ENCODE assay signal across 1 cellular context in the genomic region with DNA sequence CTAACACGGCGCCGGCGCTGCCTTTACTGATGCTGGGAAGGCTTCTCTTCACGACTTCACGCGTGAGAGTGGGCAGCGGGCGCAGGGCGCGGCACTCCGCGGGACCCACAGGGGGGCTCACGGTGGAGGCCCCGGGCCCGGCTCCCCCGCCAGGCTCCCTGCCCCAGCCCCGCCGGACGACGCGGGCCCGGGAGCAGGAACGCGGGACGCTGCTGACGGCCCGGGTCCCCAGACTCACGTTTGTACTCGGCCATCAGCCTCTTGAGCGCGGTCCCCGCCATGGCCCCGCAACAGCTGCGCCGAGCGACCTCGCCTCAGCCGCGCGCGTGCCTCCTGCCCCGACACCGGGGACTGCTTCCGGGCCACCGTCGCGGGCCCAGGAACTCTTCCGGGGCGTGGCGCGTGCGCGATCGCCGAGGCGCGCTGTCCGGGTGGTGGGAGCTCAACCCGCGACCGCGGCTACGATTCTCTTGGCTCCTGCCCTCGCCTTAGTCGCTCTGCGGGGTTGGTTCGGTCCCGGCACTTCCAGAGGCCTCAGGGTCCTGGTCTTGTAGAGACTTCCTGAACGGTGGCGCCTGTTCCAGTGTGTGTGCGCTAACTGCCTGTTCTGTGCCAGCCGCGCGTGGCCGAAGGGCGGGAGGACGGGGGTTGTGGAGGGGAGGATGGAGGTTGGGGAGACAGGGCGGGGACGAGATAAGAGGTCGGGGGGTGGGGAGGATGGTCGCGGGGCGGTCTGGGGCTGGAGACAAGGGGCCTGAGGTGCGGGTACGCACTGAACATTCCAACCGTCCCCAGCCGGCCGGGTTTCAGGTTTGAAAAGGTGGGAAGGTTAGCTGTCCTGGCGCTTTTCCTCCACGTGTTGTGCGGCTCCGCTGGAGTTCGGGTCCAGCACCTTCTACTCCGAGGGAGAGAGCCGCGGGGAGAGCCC.
TF ChIP-seq lines count a peak whose summit lies in the region.

Gene UBE2G2, minus strand, starts transcription at position 353 of the 928 bp plus-strand sequence. Its CDS starts 72 bp downstream, at position 281.

TF ChIP-seq in K562, 482 proteins besides CTCF, POLR2A, EP300 and RAD21 (continued from another document and continues in another):
- TF ChIP-seq, protein P1, sequence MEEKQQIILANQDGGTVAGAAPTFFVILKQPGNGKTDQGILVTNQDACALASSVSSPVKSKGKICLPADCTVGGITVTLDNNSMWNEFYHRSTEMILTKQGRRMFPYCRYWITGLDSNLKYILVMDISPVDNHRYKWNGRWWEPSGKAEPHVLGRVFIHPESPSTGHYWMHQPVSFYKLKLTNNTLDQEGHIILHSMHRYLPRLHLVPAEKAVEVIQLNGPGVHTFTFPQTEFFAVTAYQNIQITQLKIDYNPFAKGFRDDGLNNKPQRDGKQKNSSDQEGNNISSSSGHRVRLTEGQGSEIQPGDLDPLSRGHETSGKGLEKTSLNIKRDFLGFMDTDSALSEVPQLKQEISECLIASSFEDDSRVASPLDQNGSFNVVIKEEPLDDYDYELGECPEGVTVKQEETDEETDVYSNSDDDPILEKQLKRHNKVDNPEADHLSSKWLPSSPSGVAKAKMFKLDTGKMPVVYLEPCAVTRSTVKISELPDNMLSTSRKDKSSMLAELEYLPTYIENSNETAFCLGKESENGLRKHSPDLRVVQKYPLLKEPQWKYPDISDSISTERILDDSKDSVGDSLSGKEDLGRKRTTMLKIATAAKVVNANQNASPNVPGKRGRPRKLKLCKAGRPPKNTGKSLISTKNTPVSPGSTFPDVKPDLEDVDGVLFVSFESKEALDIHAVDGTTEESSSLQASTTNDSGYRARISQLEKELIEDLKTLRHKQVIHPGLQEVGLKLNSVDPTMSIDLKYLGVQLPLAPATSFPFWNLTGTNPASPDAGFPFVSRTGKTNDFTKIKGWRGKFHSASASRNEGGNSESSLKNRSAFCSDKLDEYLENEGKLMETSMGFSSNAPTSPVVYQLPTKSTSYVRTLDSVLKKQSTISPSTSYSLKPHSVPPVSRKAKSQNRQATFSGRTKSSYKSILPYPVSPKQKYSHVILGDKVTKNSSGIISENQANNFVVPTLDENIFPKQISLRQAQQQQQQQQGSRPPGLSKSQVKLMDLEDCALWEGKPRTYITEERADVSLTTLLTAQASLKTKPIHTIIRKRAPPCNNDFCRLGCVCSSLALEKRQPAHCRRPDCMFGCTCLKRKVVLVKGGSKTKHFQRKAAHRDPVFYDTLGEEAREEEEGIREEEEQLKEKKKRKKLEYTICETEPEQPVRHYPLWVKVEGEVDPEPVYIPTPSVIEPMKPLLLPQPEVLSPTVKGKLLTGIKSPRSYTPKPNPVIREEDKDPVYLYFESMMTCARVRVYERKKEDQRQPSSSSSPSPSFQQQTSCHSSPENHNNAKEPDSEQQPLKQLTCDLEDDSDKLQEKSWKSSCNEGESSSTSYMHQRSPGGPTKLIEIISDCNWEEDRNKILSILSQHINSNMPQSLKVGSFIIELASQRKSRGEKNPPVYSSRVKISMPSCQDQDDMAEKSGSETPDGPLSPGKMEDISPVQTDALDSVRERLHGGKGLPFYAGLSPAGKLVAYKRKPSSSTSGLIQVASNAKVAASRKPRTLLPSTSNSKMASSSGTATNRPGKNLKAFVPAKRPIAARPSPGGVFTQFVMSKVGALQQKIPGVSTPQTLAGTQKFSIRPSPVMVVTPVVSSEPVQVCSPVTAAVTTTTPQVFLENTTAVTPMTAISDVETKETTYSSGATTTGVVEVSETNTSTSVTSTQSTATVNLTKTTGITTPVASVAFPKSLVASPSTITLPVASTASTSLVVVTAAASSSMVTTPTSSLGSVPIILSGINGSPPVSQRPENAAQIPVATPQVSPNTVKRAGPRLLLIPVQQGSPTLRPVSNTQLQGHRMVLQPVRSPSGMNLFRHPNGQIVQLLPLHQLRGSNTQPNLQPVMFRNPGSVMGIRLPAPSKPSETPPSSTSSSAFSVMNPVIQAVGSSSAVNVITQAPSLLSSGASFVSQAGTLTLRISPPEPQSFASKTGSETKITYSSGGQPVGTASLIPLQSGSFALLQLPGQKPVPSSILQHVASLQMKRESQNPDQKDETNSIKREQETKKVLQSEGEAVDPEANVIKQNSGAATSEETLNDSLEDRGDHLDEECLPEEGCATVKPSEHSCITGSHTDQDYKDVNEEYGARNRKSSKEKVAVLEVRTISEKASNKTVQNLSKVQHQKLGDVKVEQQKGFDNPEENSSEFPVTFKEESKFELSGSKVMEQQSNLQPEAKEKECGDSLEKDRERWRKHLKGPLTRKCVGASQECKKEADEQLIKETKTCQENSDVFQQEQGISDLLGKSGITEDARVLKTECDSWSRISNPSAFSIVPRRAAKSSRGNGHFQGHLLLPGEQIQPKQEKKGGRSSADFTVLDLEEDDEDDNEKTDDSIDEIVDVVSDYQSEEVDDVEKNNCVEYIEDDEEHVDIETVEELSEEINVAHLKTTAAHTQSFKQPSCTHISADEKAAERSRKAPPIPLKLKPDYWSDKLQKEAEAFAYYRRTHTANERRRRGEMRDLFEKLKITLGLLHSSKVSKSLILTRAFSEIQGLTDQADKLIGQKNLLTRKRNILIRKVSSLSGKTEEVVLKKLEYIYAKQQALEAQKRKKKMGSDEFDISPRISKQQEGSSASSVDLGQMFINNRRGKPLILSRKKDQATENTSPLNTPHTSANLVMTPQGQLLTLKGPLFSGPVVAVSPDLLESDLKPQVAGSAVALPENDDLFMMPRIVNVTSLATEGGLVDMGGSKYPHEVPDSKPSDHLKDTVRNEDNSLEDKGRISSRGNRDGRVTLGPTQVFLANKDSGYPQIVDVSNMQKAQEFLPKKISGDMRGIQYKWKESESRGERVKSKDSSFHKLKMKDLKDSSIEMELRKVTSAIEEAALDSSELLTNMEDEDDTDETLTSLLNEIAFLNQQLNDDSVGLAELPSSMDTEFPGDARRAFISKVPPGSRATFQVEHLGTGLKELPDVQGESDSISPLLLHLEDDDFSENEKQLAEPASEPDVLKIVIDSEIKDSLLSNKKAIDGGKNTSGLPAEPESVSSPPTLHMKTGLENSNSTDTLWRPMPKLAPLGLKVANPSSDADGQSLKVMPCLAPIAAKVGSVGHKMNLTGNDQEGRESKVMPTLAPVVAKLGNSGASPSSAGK (IDR thresholded peaks at IDR 0.05), result peak; percentile 94
- no peak for TF ChIP-seq SMARCC2 (IDR thresholded peaks at IDR 0.05; ENCODE audit: low read depth)
- TF ChIP-seq TFAM (CRISPR knock-in tag; conservative IDR thresholded peaks at IDR 0.05), result no peak
- peak; percentile 50 for TF ChIP-seq ZNF699 (CRISPR knock-in tag; IDR thresholded peaks at IDR 0.05; ENCODE audit: insufficient replicate concordance)
- TF ChIP-seq NR2C2 (CRISPR knock-in tag; IDR thresholded peaks at IDR 0.05), result peak; percentile 100
- peak; percentile 100 for TF ChIP-seq NR2C2 (tag; IDR thresholded peaks at IDR 0.05)
- no peak for TF ChIP-seq HEY1 (CRISPR knock-in tag; IDR thresholded peaks at IDR 0.05; ENCODE audit: borderline replicate concordance)
- TF ChIP-seq TRIM25 (IDR thresholded peaks at IDR 0.05; ENCODE audit: borderline replicate concordance), result no peak
- TF ChIP-seq ZNF586 (CRISPR knock-in tag; conservative IDR thresholded peaks at IDR 0.05), result no peak
- peak; percentile 91 to 93 for TF ChIP-seq NRF1 (conservative IDR thresholded peaks at IDR 0.05 in 1 of 2, IDR thresholded peaks at IDR 0.05 in 1 of 2)
- TF ChIP-seq ZNF609 (CRISPR knock-in tag; IDR thresholded peaks at IDR 0.05; ENCODE audit: borderline replicate concordance), result no peak
- TF ChIP-seq E2F1 (CRISPR knock-in tag; IDR thresholded peaks at IDR 0.05), result peak; percentile 60; the same call in 1 of the 2 replicates
- TF ChIP-seq, protein P2, sequence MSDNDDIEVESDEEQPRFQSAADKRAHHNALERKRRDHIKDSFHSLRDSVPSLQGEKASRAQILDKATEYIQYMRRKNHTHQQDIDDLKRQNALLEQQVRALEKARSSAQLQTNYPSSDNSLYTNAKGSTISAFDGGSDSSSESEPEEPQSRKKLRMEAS (CRISPR knock-in tag; IDR thresholded peaks at IDR 0.05), result peak; percentile 96
- TF ChIP-seq, protein P3, sequence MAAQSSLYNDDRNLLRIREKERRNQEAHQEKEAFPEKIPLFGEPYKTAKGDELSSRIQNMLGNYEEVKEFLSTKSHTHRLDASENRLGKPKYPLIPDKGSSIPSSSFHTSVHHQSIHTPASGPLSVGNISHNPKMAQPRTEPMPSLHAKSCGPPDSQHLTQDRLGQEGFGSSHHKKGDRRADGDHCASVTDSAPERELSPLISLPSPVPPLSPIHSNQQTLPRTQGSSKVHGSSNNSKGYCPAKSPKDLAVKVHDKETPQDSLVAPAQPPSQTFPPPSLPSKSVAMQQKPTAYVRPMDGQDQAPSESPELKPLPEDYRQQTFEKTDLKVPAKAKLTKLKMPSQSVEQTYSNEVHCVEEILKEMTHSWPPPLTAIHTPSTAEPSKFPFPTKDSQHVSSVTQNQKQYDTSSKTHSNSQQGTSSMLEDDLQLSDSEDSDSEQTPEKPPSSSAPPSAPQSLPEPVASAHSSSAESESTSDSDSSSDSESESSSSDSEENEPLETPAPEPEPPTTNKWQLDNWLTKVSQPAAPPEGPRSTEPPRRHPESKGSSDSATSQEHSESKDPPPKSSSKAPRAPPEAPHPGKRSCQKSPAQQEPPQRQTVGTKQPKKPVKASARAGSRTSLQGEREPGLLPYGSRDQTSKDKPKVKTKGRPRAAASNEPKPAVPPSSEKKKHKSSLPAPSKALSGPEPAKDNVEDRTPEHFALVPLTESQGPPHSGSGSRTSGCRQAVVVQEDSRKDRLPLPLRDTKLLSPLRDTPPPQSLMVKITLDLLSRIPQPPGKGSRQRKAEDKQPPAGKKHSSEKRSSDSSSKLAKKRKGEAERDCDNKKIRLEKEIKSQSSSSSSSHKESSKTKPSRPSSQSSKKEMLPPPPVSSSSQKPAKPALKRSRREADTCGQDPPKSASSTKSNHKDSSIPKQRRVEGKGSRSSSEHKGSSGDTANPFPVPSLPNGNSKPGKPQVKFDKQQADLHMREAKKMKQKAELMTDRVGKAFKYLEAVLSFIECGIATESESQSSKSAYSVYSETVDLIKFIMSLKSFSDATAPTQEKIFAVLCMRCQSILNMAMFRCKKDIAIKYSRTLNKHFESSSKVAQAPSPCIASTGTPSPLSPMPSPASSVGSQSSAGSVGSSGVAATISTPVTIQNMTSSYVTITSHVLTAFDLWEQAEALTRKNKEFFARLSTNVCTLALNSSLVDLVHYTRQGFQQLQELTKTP (IDR thresholded peaks at IDR 0.05; ENCODE audit: low read depth in 1 of 2, partially characterized antibody in 2 of 2), result peak in 1 of 2 experiments; percentile 27
- TF ChIP-seq MIER1 (IDR thresholded peaks at IDR 0.05; ENCODE audit: low read depth), result 0 out of 2 replicates have a peak, but pooled peaks have one; percentile 18
- TF ChIP-seq, protein P4, sequence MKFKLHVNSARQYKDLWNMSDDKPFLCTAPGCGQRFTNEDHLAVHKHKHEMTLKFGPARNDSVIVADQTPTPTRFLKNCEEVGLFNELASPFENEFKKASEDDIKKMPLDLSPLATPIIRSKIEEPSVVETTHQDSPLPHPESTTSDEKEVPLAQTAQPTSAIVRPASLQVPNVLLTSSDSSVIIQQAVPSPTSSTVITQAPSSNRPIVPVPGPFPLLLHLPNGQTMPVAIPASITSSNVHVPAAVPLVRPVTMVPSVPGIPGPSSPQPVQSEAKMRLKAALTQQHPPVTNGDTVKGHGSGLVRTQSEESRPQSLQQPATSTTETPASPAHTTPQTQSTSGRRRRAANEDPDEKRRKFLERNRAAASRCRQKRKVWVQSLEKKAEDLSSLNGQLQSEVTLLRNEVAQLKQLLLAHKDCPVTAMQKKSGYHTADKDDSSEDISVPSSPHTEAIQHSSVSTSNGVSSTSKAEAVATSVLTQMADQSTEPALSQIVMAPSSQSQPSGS (CRISPR knock-in tag; IDR thresholded peaks at IDR 0.05), result no peak
- no peak for TF ChIP-seq BRF1 (IDR thresholded peaks at IDR 0.05; ENCODE audit: borderline replicate concordance, extremely low read depth, insufficient read length)
- TF ChIP-seq CAMTA2 (CRISPR knock-in tag; conservative IDR thresholded peaks at IDR 0.05), result no peak
- TF ChIP-seq XRCC3 (IDR thresholded peaks at IDR 0.05), result no peak
